In genomic region chr6:98847767-98848538, GRCh38 we compare ENCODE assay signal across 9 cellular contexts. TPM values are rescaled to one million over a fixed set of nuclear protein-coding genes. Genes with fewer than 3 reads are reported as not detected.
DNase-seq lines count a peak whose midpoint lies in the region; ATAC-seq and TF ChIP-seq lines count a peak whose summit lies in the region.
"Had no signal": no experiment of that assay in that cellular context is flagged by ENCODE, and none has a peak within 500 bp of the region (broad histone marks: within the 10 kb centered on the region; RNA-seq: fewer than 3 reads in every experiment).

No MANE protein-coding gene starts in this region.

- WGBS in GM23248 (ENCODE audit: low coverage in 1 of 2, low lambda C conversion rate in 2 of 2, missing lambda C conversion rate in 2 of 2), 2 experiments = 10 to 17% methylated on average over 36 to 46 of the region's 52 CpGs
- 10 to 18% (median 11%) methylated on average over 3 to 52 of the region's 52 CpGs for WGBS in adrenal gland, 4 donors

- intact Hi-C loops in adrenal gland (cut with DNase I) = loop anchor here (10.0 kb wide), 2 partner anchors 267 to 1353 kb away; no protein-coding TSS in a partner anchor

- peaks cover 33% of the 10 kb centered on the region for H3K27me3 ChIP-seq in GM23248 (replicated peaks; ENCODE audit: insufficient read depth)
- H3K27me3 ChIP-seq in adrenal gland = peaks cover 52% of the 10 kb centered on the region

- H4K20me1 ChIP-seq in GM23248 (ENCODE audit: insufficient read depth) = no peaks in the 10 kb centered on the region

- H3K36me3 ChIP-seq in GM23248 (ENCODE audit: low read depth) = no peaks in the 10 kb centered on the region
- no peaks in the 10 kb centered on the region for H3K36me3 ChIP-seq in adrenal gland (replicated peaks in 1 of 2)

- H3K27me3 Mint-ChIP-seq in naive B cell = peaks cover 49 to 69% (median 68%) of the 10 kb centered on the region in 3 donors

- DNase-seq in EH (ENCODE audit: low read depth) (peak; percentile 14), GM23248 (no peak), cardiac fibroblast (ENCODE audit: low read depth in 2 of 2) (peak in 1 of 2 donors; percentile 14), naive B cell (no peak), adrenal gland (no peak), MV-4-11 (lab: John Stamatoyannopoulos, UW) (no peak)
- DNase-seq: NCI-H510A had no signal

- H3K9me3 Mint-ChIP-seq in naive B cell = peaks cover 0 to 3% (median 0%) of the 10 kb centered on the region in 7 donors

- peak; percentile 17 to 24 for ATAC-seq in naive B cell (ENCODE audit: low read depth in 2 of 2)
- no peak for ATAC-seq in GM21447 (IDR thresholded peaks at IDR 0.05; ENCODE audit: unreplicated experiment)
- no peak for ATAC-seq in GM18520 (IDR thresholded peaks at IDR 0.05; ENCODE audit: unreplicated experiment)

- peak overlapping the region; percentile 64 for H2AFZ ChIP-seq in GM23248

- in situ Hi-C loops in GM23248 (cut with MboI) = loop anchor here (25.0 kb wide), 1 partner anchor 1361 kb away; no protein-coding TSS in a partner anchor

- H3K9ac ChIP-seq in GM23248 = no peak overlapping the region

- H3K4me3 ChIP-seq in GM23248 (peak overlapping the region; percentile 15; the same call in 1 of the 2 replicates), cardiac fibroblast (replicated peaks in 1 of 2; ENCODE audit: low read depth in 2 of 2, low read length in 2 of 2) (peak overlapping the region; percentile 8 to 17), adrenal gland (peak overlapping the region in 1 of 4 donors; percentile 37)

- H3K9me3 ChIP-seq in GM23248 (ENCODE audit: low read depth) = no peaks in the 10 kb centered on the region
- no peaks in the 10 kb centered on the region for H3K9me3 ChIP-seq in adrenal gland (replicated peaks in 1 of 3)

- 0 out of 2 replicates have a peak, but pooled peaks cover 7% of the 10 kb centered on the region for H3F3A ChIP-seq in GM23248 (ENCODE audit: insufficient read depth)

- peak overlapping the region; percentile 17 for H3K4me2 ChIP-seq in GM23248 (ENCODE audit: unreplicated experiment)

- TF ChIP-seq POLR2A in adrenal gland (IDR thresholded peaks at IDR 0.05) = no peak

- no peaks in the 10 kb centered on the region for H3K9me2 ChIP-seq in GM23248 (ENCODE audit: insufficient read depth)

- no peaks in the 10 kb centered on the region for H3K4me1 ChIP-seq in GM23248 (ENCODE audit: insufficient read depth)
- H3K4me1 ChIP-seq in adrenal gland (replicated peaks in 1 of 2) = peaks cover 4 to 25% of the 10 kb centered on the region in 2 donors

- no peak overlapping the region for H3K27ac ChIP-seq in GM23248
- H3K27ac ChIP-seq in adrenal gland = no peak overlapping the region

- H3K4me1 Mint-ChIP-seq in naive B cell = peaks cover 22 to 41% (median 37%) of the 10 kb centered on the region in 3 donors

- no peaks in the 10 kb centered on the region for H3K79me2 ChIP-seq in GM23248 (ENCODE audit: insufficient read depth)

- no peak for TF ChIP-seq CTCF in cardiac fibroblast (IDR thresholded peaks at IDR 0.05; ENCODE audit: low read depth, low read length)
- no peak for TF ChIP-seq CTCF in adrenal gland (IDR thresholded peaks at IDR 0.05)

- H3K27ac Mint-ChIP-seq in naive B cell = peak overlapping the region in 2 of 6 donors; percentile 24 to 56

- peak overlapping the region in 5 of 8 donors; percentile 26 to 72 (median 53) for H3K4me3 Mint-ChIP-seq in naive B cell

- H3K36me3 Mint-ChIP-seq in naive B cell = peaks cover 7 to 10% of the 10 kb centered on the region in 2 donors

RNA-seq across cellular contexts. Expression of gene POU3F2, which starts 13.6 kb away (rescaled TPM):
- not detected in 2 replicates for total RNA-seq in GM23248 (2014; rRNA removed; shearing (Covaris generic))
- 0.05 TPM in 1 of 2 replicates, not detected in the other for polyA plus RNA-seq in GM23248 (2016; fragmentation: Nextera tagmentation; extraction: Ambion mirVana)
- not detected for polyA plus RNA-seq in naive B cell (ENCODE audit: low read depth in 6 of 6)
- total RNA-seq in adrenal gland = under 1 TPM in 2 of 8 donors, not detected in 6; 0.07 to 0.11 TPM
- under 1 TPM in 2 of 3 donors, not detected in 1; 0.03 to 0.04 TPM for polyA plus RNA-seq in adrenal gland

Comparison
In these comparisons a context has a peak if more than half of its experiments do, and no peak if none do; other contexts are left out.
1. ATAC-seq: peak in naive B cell (2 of 2); none in GM21447 (single experiment) and GM18520 (single experiment).